In genomic region chr19:12364391-12365093, GRCh38 we compare ENCODE assay signal across 8 cellular contexts. TPM values are rescaled to one million over a fixed set of nuclear protein-coding genes. Genes with fewer than 3 reads are reported as not detected.
DNase-seq lines count a peak whose midpoint lies in the region; ATAC-seq and TF ChIP-seq lines count a peak whose summit lies in the region.

No MANE protein-coding gene starts in this region.

- peaks cover 23% of the 10 kb centered on the region for H3K9me3 Mint-ChIP-seq in activated T-helper 1 cell treated with anti-CD3 and anti-CD28 coated beads, Interleukin-12 subunit alpha, Interleukin-12 subunit beta, Interleukin-2, Interleukin-4 antibody, amounts not matched to agents 30 ng/mL and 10 ng/mL and 1 ng/mL, durations not matched to agents 14 hours and 24 hours and 36 hours
- H3K9me3 Mint-ChIP-seq in glutamatergic neuron (ENCODE audit: unreplicated experiment) = peaks cover 11% of the 10 kb centered on the region

- peak overlapping the region; percentile 91 for H3K4me3 Mint-ChIP-seq in activated T-helper 1 cell treated with anti-CD3 and anti-CD28 coated beads, Interleukin-12 subunit alpha, Interleukin-12 subunit beta, Interleukin-2, Interleukin-4 antibody, amounts not matched to agents 30 ng/mL and 10 ng/mL and 1 ng/mL, durations not matched to agents 14 hours and 24 hours and 36 hours
- H3K4me3 Mint-ChIP-seq in glutamatergic neuron (ENCODE audit: unreplicated experiment) = peak overlapping the region; percentile 87

- DNase-seq in BE2C (no peak), glutamatergic neuron (peak; percentile 15), ovary (peak; percentile 23 to 47 (median 35)), SIG-M5 (lab: John Stamatoyannopoulos, UW) (no peak), NCI-H82 treated with DMSO at 0.1 percent for 48 hours (lab: John Stamatoyannopoulos, UW; ENCODE audit: unreplicated experiment) (no peak), NCI-H1417 treated with DMSO at 0.1 percent for 48 hours (lab: John Stamatoyannopoulos, UW) (no peak)
- DNase-seq in activated T-helper 1 cell treated with anti-CD3 and anti-CD28 coated beads, Interleukin-12 subunit alpha, Interleukin-12 subunit beta, Interleukin-2, Interleukin-4 antibody, amounts not matched to agents 30 ng/mL and 10 ng/mL and 1 ng/mL, durations not matched to agents 14 hours and 24 hours and 36 hours (ENCODE audit: low spot score) = no peak

- H3K36me3 ChIP-seq in BE2C (no peaks in the 10 kb centered on the region), ovary (no peaks in the 10 kb centered on the region)

- H3K27ac Mint-ChIP-seq in activated T-helper 1 cell treated with anti-CD3 and anti-CD28 coated beads, Interleukin-12 subunit alpha, Interleukin-12 subunit beta, Interleukin-2, Interleukin-4 antibody, amounts not matched to agents 30 ng/mL and 10 ng/mL and 1 ng/mL, durations not matched to agents 14 hours and 24 hours and 36 hours = no peak overlapping the region
- H3K27ac Mint-ChIP-seq in glutamatergic neuron (ENCODE audit: unreplicated experiment) = peak overlapping the region; percentile 64

- 2 to 3% (median 2%) methylated on average over 19 to 22 of the region's 22 CpGs for WGBS in ovary, 3 donors

- peak overlapping the region; percentile 58 to 95 for H3K27ac ChIP-seq in ovary

- H3K27me3 ChIP-seq in BE2C (no peaks in the 10 kb centered on the region), ovary (no peaks in the 10 kb centered on the region)

- H3K4me1 ChIP-seq in BE2C (no peaks in the 10 kb centered on the region), ovary (ENCODE audit: insufficient read depth) (peaks cover 8% of the 10 kb centered on the region)

- H3K4me3 ChIP-seq in BE2C (ENCODE audit: low read depth, low read length) (peak overlapping the region; percentile 77), ovary (peak overlapping the region; percentile 69)

- TF ChIP-seq EP300 in ovary (IDR thresholded peaks at IDR 0.05) = no peak

- TF ChIP-seq POLR2A in ovary (IDR thresholded peaks at IDR 0.05) = no peak

- ATAC-seq in HG03460 (IDR thresholded peaks at IDR 0.05; ENCODE audit: unreplicated experiment) = peak; percentile 21

- no peak for TF ChIP-seq CTCF in BE2C (IDR thresholded peaks at IDR 0.05; ENCODE audit: low read depth, low read length)
- TF ChIP-seq CTCF in glutamatergic neuron (IDR thresholded peaks at IDR 0.05; ENCODE audit: partially characterized antibody, unreplicated experiment) = no peak
- no peak for TF ChIP-seq CTCF in ovary (IDR thresholded peaks at IDR 0.05)

- intact Hi-C loops in activated T-helper 1 cell treated with anti-CD3 and anti-CD28 coated beads, Interleukin-12 subunit alpha, Interleukin-12 subunit beta, Interleukin-2, Interleukin-4 antibody, amounts not matched to agents 30 ng/mL and 10 ng/mL and 1 ng/mL, durations not matched to agents 14 hours and 24 hours and 36 hours (cut with micrococcal nuclease) = loop anchor here (1.0 kb wide), 5 partner anchors 31 to 120 kb away; partner anchors contain the start of genes ZNF44, ZNF443, ZNF563 and ZNF709
- intact Hi-C loops in ovary (cut with DNase I) = loop anchor here in 1 of 4 donors (5.0 kb wide), 1 partner anchor 72 kb away; the partner anchor contains the start of gene ZNF44

- H3K9me3 ChIP-seq in BE2C (no peaks in the 10 kb centered on the region; the same call in 1 of the 2 replicates), ovary (no peaks in the 10 kb centered on the region)

- peaks cover 10% of the 10 kb centered on the region for H3K4me1 Mint-ChIP-seq in activated T-helper 1 cell treated with anti-CD3 and anti-CD28 coated beads, Interleukin-12 subunit alpha, Interleukin-12 subunit beta, Interleukin-2, Interleukin-4 antibody, amounts not matched to agents 30 ng/mL and 10 ng/mL and 1 ng/mL, durations not matched to agents 14 hours and 24 hours and 36 hours (ENCODE audit: low read depth)
- H3K4me1 Mint-ChIP-seq in glutamatergic neuron (ENCODE audit: low read depth, unreplicated experiment) = peaks cover 2% of the 10 kb centered on the region

- peaks cover 3% of the 10 kb centered on the region for H3K36me3 Mint-ChIP-seq in activated T-helper 1 cell treated with anti-CD3 and anti-CD28 coated beads, Interleukin-12 subunit alpha, Interleukin-12 subunit beta, Interleukin-2, Interleukin-4 antibody, amounts not matched to agents 30 ng/mL and 10 ng/mL and 1 ng/mL, durations not matched to agents 14 hours and 24 hours and 36 hours (ENCODE audit: low read depth)
- peaks cover 9% of the 10 kb centered on the region for H3K36me3 Mint-ChIP-seq in glutamatergic neuron (ENCODE audit: unreplicated experiment)

- H3K27me3 Mint-ChIP-seq in activated T-helper 1 cell treated with anti-CD3 and anti-CD28 coated beads, Interleukin-12 subunit alpha, Interleukin-12 subunit beta, Interleukin-2, Interleukin-4 antibody, amounts not matched to agents 30 ng/mL and 10 ng/mL and 1 ng/mL, durations not matched to agents 14 hours and 24 hours and 36 hours (ENCODE audit: insufficient read depth) = peaks cover 2% of the 10 kb centered on the region
- H3K27me3 Mint-ChIP-seq in glutamatergic neuron (ENCODE audit: unreplicated experiment) = peaks cover 9% of the 10 kb centered on the region

RNA-seq across cellular contexts. Expression of gene ZNF442, which starts 0.9 kb away (rescaled TPM):
- 0.39 TPM for polyA plus RNA-seq in BE2C (2012; ENCODE audit: insufficient read depth, insufficient read length, low read depth)
- 0.39 and 0.47 TPM in 2 replicates for total RNA-seq in activated T-helper 1 cell treated with anti-CD3 and anti-CD28 coated beads, Interleukin-12 subunit alpha, Interleukin-12 subunit beta, Interleukin-2, Interleukin-4 antibody, amounts not matched to agents 30 ng/mL and 10 ng/mL and 1 ng/mL, durations not matched to agents 14 hours and 24 hours and 36 hours
- 1.2 TPM for total RNA-seq in glutamatergic neuron (ENCODE audit: unreplicated experiment)
- total RNA-seq in ovary = 10 to 100 TPM in 3 of 7 donors, 1 to 10 TPM in 4; 2.4 to 18.9 (median 9.4) TPM
- 1 to 10 TPM; 3.6 to 4.3 TPM for polyA plus RNA-seq in ovary

RNA-seq across cellular contexts. Expression of gene ZNF563, which starts 31.1 kb away (rescaled TPM):
- polyA plus RNA-seq in BE2C (2012; ENCODE audit: insufficient read depth, insufficient read length, low read depth) = 0.48 TPM
- total RNA-seq in activated T-helper 1 cell treated with anti-CD3 and anti-CD28 coated beads, Interleukin-12 subunit alpha, Interleukin-12 subunit beta, Interleukin-2, Interleukin-4 antibody, amounts not matched to agents 30 ng/mL and 10 ng/mL and 1 ng/mL, durations not matched to agents 14 hours and 24 hours and 36 hours = 1.4 and 2.5 TPM in 2 replicates
- 3.8 TPM for total RNA-seq in glutamatergic neuron (ENCODE audit: unreplicated experiment)
- 1 to 10 TPM; 2.2 to 7.5 (median 5.8) TPM for total RNA-seq in ovary
- 1 to 10 TPM; 3.1 to 4.3 TPM for polyA plus RNA-seq in ovary

RNA-seq across cellular contexts. Expression of gene ZNF799, which starts 36.5 kb away (rescaled TPM):
- 0.91 TPM for polyA plus RNA-seq in BE2C (2012; ENCODE audit: insufficient read depth, insufficient read length, low read depth)
- 3.1 TPM in 2 replicates for total RNA-seq in activated T-helper 1 cell treated with anti-CD3 and anti-CD28 coated beads, Interleukin-12 subunit alpha, Interleukin-12 subunit beta, Interleukin-2, Interleukin-4 antibody, amounts not matched to agents 30 ng/mL and 10 ng/mL and 1 ng/mL, durations not matched to agents 14 hours and 24 hours and 36 hours
- total RNA-seq in glutamatergic neuron (ENCODE audit: unreplicated experiment) = 2.6 TPM
- total RNA-seq in ovary = 1 to 10 TPM; 3.2 to 7.0 (median 5.1) TPM
- polyA plus RNA-seq in ovary = 1 to 10 TPM; 4.0 to 5.1 TPM

Comparison
In these comparisons a context has a peak if more than half of its experiments do, and no peak if none do; other contexts are left out.
1. DNase-seq: peak in glutamatergic neuron (single experiment) and ovary (5 of 5); none in BE2C (single experiment), activated T-helper 1 cell treated with anti-CD3 and anti-CD28 coated beads, Interleukin-12 subunit alpha, Interleukin-12 subunit beta, Interleukin-2, Interleukin-4 antibody, amounts not matched to agents 30 ng/mL and 10 ng/mL and 1 ng/mL, durations not matched to agents 14 hours and 24 hours and 36 hours (single experiment), SIG-M5 (single experiment), NCI-H82 treated with DMSO at 0.1 percent for 48 hours (single experiment) and NCI-H1417 treated with DMSO at 0.1 percent for 48 hours (single experiment).